39 cellular contexts compared by ENCODE assay signal in the genomic region with DNA sequence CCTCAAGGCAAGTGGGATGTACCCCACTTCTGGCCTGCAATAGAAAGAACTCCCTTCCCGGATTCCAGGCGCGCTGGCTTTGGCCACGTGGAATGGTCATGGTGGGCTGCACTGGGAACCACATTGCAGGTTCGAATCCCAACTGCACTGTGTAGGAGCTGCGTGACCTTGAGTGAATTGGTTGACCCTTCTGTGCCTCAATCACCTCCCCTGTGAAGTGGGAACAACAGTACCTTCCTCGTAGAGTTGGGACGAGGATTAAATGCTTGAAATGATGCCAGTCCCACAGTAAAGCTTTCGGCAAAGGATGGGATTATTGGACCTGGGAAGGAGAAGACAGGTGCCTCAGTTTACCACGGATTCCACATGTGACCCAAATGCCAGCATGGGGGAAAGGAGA. TPM values are rescaled to one million over a fixed set of nuclear protein-coding genes. Genes with fewer than 3 reads are reported as not detected.
"Had no signal": no experiment of that assay in that cellular context is flagged by ENCODE, and none has a peak within 500 bp of the region (broad histone marks: within the 10 kb centered on the region; RNA-seq: fewer than 3 reads in every experiment).

No MANE protein-coding gene starts in this region.

- FAIRE-seq: astrocyte, TTC549 had no signal

- H3K27ac ChIP-seq: adrenal gland, body of pancreas, brain microvascular endothelial cell, breast epithelium, cardiac muscle cell, VCaP had no signal

- H3K9me3 ChIP-seq: adrenal gland, body of pancreas had no signal

- H3K4me1 Mint-ChIP-seq: activated B cell treated with CpG ODN at 0.5 μM for 24 hours; activated CD4-positive, alpha-beta T cell treated with anti-CD3 and anti-CD28 coated beads, Interleukin-2, amount 10 ng/mL, durations not matched to agents 24 days and 14 days; activated naive CD8-positive, alpha-beta T cell treated with anti-CD3 and anti-CD28 coated beads for 36 hours; activated T-helper 17 cell treated with anti-CD3 and anti-CD28 coated beads, Interleukin-2, amount 50 U/mL, for 72 hours had no signal

- H3K4me3 ChIP-seq: adrenal gland, body of pancreas, breast epithelium, cardiac muscle cell had no signal

- H3K9me3 Mint-ChIP-seq: activated CD4-positive, alpha-beta memory T cell treated with anti-CD3 and anti-CD28 coated beads for 36 hours; activated naive CD4-positive, alpha-beta T cell treated with anti-CD3 and anti-CD28 coated beads for 36 hours; activated naive CD4-positive, alpha-beta T cell treated with anti-CD3 and anti-CD28 coated beads, Interleukin-2, amount 50 U/mL, for 72 hours; activated naive CD8-positive, alpha-beta T cell treated with anti-CD3 and anti-CD28 coated beads for 36 hours; activated T-cell treated with anti-CD3 and anti-CD28 coated beads, Interleukin-2, amount 50 U/mL, for 72 hours; activated T-helper 1 cell treated with anti-CD3 and anti-CD28 coated beads, Interleukin-12 subunit alpha, Interleukin-12 subunit beta, Interleukin-2, Interleukin-4 antibody, amounts not matched to agents 30 ng/mL and 10 ng/mL and 1 ng/mL, durations not matched to agents 14 hours and 24 hours and 36 hours; activated T-helper 17 cell treated with anti-CD3 and anti-CD28 coated beads, Interleukin-2, amount 50 U/mL, for 72 hours; T-helper 1 cell treated with Interleukin-12 subunit alpha and Interleukin-12 subunit beta and Interleukin-4 antibody, amounts not matched to agents 30 μg/mL and 1 μg/mL, for 36 hours had no signal

- H3K27ac Mint-ChIP-seq: activated B cell treated with CpG ODN at 0.5 μM for 24 hours; activated CD4-positive, alpha-beta memory T cell treated with anti-CD3 and anti-CD28 coated beads for 36 hours; activated CD4-positive, alpha-beta T cell treated with anti-CD3 and anti-CD28 coated beads, Interleukin-2, amount 10 ng/mL, durations not matched to agents 24 days and 14 days; activated CD8-positive, alpha-beta T cell treated with anti-CD3 and anti-CD28 coated beads for 36 hours; activated naive CD4-positive, alpha-beta T cell treated with anti-CD3 and anti-CD28 coated beads for 36 hours; activated naive CD4-positive, alpha-beta T cell treated with anti-CD3 and anti-CD28 coated beads, Interleukin-2, amount 50 U/mL, for 72 hours; activated naive CD8-positive, alpha-beta T cell treated with anti-CD3 and anti-CD28 coated beads for 36 hours; activated T-cell treated with anti-CD3 and anti-CD28 coated beads, Interleukin-2, amount 50 U/mL, for 72 hours; activated T-helper 1 cell treated with anti-CD3 and anti-CD28 coated beads, Interleukin-12 subunit alpha, Interleukin-12 subunit beta, Interleukin-2, Interleukin-4 antibody, amounts not matched to agents 30 ng/mL and 10 ng/mL and 1 ng/mL, durations not matched to agents 14 hours and 24 hours and 36 hours; activated T-helper 17 cell treated with anti-CD3 and anti-CD28 coated beads, Interleukin-2, amount 50 U/mL, for 72 hours; T-helper 1 cell treated with Interleukin-12 subunit alpha and Interleukin-12 subunit beta and Interleukin-4 antibody, amounts not matched to agents 30 μg/mL and 1 μg/mL, for 36 hours; T-helper 2 cell treated with Interferon-gamma antibody and Interleukin-4, amounts not matched to agents 5 μg/mL and 100 μg/mL, for 36 hours had no signal

- H3K36me3 Mint-ChIP-seq: activated CD4-positive, alpha-beta memory T cell treated with anti-CD3 and anti-CD28 coated beads for 36 hours; activated naive CD4-positive, alpha-beta T cell treated with anti-CD3 and anti-CD28 coated beads, Interleukin-2, amount 50 U/mL, for 72 hours; activated naive CD8-positive, alpha-beta T cell treated with anti-CD3 and anti-CD28 coated beads for 36 hours had no signal

- H3K27me3 ChIP-seq: body of pancreas, brain microvascular endothelial cell, cardiac muscle cell had no signal

- ATAC-seq: activated CD8-positive, alpha-beta T cell treated with anti-CD3 and anti-CD28 coated beads for 36 hours; activated naive CD4-positive, alpha-beta T cell treated with anti-CD3 and anti-CD28 coated beads, Interleukin-2, amount 50 U/mL, for 72 hours; activated T-cell treated with anti-CD3 and anti-CD28 coated beads, Interleukin-2, amount 50 U/mL, for 4 hours; activated T-cell treated with anti-CD3 and anti-CD28 coated beads, Interleukin-2, amount 50 U/mL, for 72 hours; activated T-helper 17 cell treated with anti-CD3 and anti-CD28 coated beads, Interleukin-2, amount 50 U/mL, for 72 hours; body of pancreas had no signal

- H3K36me3 ChIP-seq: adrenal gland, brain microvascular endothelial cell, breast epithelium, cardiac muscle cell had no signal

- H3K4me1 ChIP-seq: adrenal gland, body of pancreas, breast epithelium had no signal

- DNase-seq: activated B cell treated with CpG ODN at 0.5 μM for 24 hours; activated CD4-positive, alpha-beta memory T cell treated with anti-CD3 and anti-CD28 coated beads for 36 hours; activated CD4-positive, alpha-beta T cell treated with anti-CD3 and anti-CD28 coated beads for 4 hours; activated CD4-positive, alpha-beta T cell treated with anti-CD3 and anti-CD28 coated beads, Interleukin-2, amount 10 ng/mL, durations not matched to agents 24 days and 14 days; activated CD4-positive, alpha-beta T cell treated with anti-CD3 and anti-CD28 coated beads, Interleukin-2, amount 50 U/mL, for 1 hour; activated CD4-positive, alpha-beta T cell treated with anti-CD3 and anti-CD28 coated beads, Interleukin-2, amount 50 U/mL, for 4 hours; activated CD4-positive, CD25-positive, alpha-beta regulatory T cell treated with anti-CD3 and anti-CD28 coated beads, Interleukin-2, amount 50 U/mL, for 72 hours; activated CD8-positive, alpha-beta memory T cell treated with anti-CD3 and anti-CD28 coated beads, Interleukin-2, amount 50 U/mL, for 4 hours; activated CD8-positive, alpha-beta T cell treated with anti-CD3 and anti-CD28 coated beads for 36 hours; activated effector memory CD4-positive, alpha-beta T cell treated with anti-CD3 and anti-CD28 coated beads, Interleukin-2, amount 50 U/mL, for 16 hours; activated gamma-delta T cell treated with Interleukin-2 at 50 U/mL for 16 hours; activated naive CD4-positive, alpha-beta T cell; activated naive CD4-positive, alpha-beta T cell treated with anti-CD3 and anti-CD28 coated beads for 36 hours; activated naive CD4-positive, alpha-beta T cell treated with anti-CD3 and anti-CD28 coated beads, Interleukin-2, amount 50 U/mL, for 16 hours; activated naive CD8-positive, alpha-beta T cell treated with anti-CD3 and anti-CD28 coated beads for 36 hours; activated T-cell treated with anti-CD3 and anti-CD28 coated beads for 4 hours; activated T-cell treated with anti-CD3 and anti-CD28 coated beads, Interleukin-2, amount 50 U/mL, for 1 hour; activated T-cell treated with anti-CD3 and anti-CD28 coated beads, Interleukin-2, amount 50 U/mL, for 4 hours; activated T-cell treated with anti-CD3 and anti-CD28 coated beads, Interleukin-2, amount 50 U/mL, for 72 hours; adrenal gland; amniotic stem cell; aorta; body of pancreas; brain microvascular endothelial cell; central memory CD4-positive, alpha-beta T cell; T-helper 2 cell; T-helper 9 cell had no signal

- H3K4me3 Mint-ChIP-seq: activated B cell treated with CpG ODN at 0.5 μM for 24 hours; activated CD4-positive, alpha-beta memory T cell treated with anti-CD3 and anti-CD28 coated beads for 36 hours; activated CD4-positive, alpha-beta T cell treated with anti-CD3 and anti-CD28 coated beads, Interleukin-2, amount 10 ng/mL, durations not matched to agents 24 days and 14 days; activated CD8-positive, alpha-beta T cell treated with anti-CD3 and anti-CD28 coated beads for 36 hours; activated naive CD4-positive, alpha-beta T cell treated with anti-CD3 and anti-CD28 coated beads for 36 hours; activated naive CD8-positive, alpha-beta T cell treated with anti-CD3 and anti-CD28 coated beads for 36 hours; activated T-cell treated with anti-CD3 and anti-CD28 coated beads, Interleukin-2, amount 50 U/mL, for 4 hours; activated T-cell treated with anti-CD3 and anti-CD28 coated beads, Interleukin-2, amount 50 U/mL, for 72 hours; activated T-helper 1 cell treated with anti-CD3 and anti-CD28 coated beads, Interleukin-12 subunit alpha, Interleukin-12 subunit beta, Interleukin-2, Interleukin-4 antibody, amounts not matched to agents 30 ng/mL and 10 ng/mL and 1 ng/mL, durations not matched to agents 14 hours and 24 hours and 36 hours; activated T-helper 17 cell treated with anti-CD3 and anti-CD28 coated beads, Interleukin-2, amount 50 U/mL, for 72 hours; T-helper 1 cell treated with Interleukin-12 subunit alpha and Interleukin-12 subunit beta and Interleukin-4 antibody, amounts not matched to agents 30 μg/mL and 1 μg/mL, for 36 hours; T-helper 2 cell treated with Interferon-gamma antibody and Interleukin-4, amounts not matched to agents 5 μg/mL and 100 μg/mL, for 36 hours had no signal

RNA-seq across cellular contexts. Expression of gene MYL2, which starts 36.8 kb away (rescaled TPM):
- total RNA-seq: activated B cell treated with CpG ODN at 0.5 μM for 24 hours; activated CD4-positive, alpha-beta memory T cell treated with anti-CD3 and anti-CD28 coated beads for 36 hours; activated CD4-positive, alpha-beta T cell treated with anti-CD3 and anti-CD28 coated beads, Interleukin-2, amount 10 ng/mL, durations not matched to agents 24 days and 14 days; activated CD8-positive, alpha-beta memory T cell treated with anti-CD3 and anti-CD28 coated beads for 36 hours; activated CD8-positive, alpha-beta T cell treated with anti-CD3 and anti-CD28 coated beads for 36 hours; activated naive CD4-positive, alpha-beta T cell treated with anti-CD3 and anti-CD28 coated beads for 36 hours; activated naive CD4-positive, alpha-beta T cell treated with anti-CD3 and anti-CD28 coated beads, Interleukin-2, amount 50 U/mL, for 72 hours; activated naive CD8-positive, alpha-beta T cell treated with anti-CD3 and anti-CD28 coated beads for 36 hours; activated T-cell treated with anti-CD3 and anti-CD28 coated beads, Interleukin-2, amount 50 U/mL, for 4 hours; activated T-cell treated with anti-CD3 and anti-CD28 coated beads, Interleukin-2, amount 50 U/mL, for 72 hours; activated T-helper 1 cell treated with anti-CD3 and anti-CD28 coated beads, Interleukin-12 subunit alpha, Interleukin-12 subunit beta, Interleukin-2, Interleukin-4 antibody, amounts not matched to agents 30 ng/mL and 10 ng/mL and 1 ng/mL, durations not matched to agents 14 hours and 24 hours and 36 hours; activated T-helper 17 cell treated with anti-CD3 and anti-CD28 coated beads, Interleukin-2, amount 50 U/mL, for 72 hours; astrocyte; body of pancreas; breast epithelium; cerebellum had no signal
